20 cellular contexts compared by ENCODE assay signal in genomic region chr3:13174803-13175135, GRCh38.
"Had no signal": no experiment of that assay in that cellular context is flagged by ENCODE, and none has a peak within 500 bp of the region (broad histone marks: within the 10 kb centered on the region; RNA-seq: fewer than 3 reads in every experiment).

No MANE protein-coding gene starts in this region.

- H3K4me1 ChIP-seq: SJSA1 had no signal

- H3K27me3 ChIP-seq: SJSA1 had no signal

- H3K36me3 ChIP-seq: SJSA1 had no signal

- ATAC-seq: Panc1, PC-3, Right ventricle myocardium inferior had no signal

- H3K27ac ChIP-seq: RWPE1, SJSA1, SK-N-MC had no signal

- DNase-seq: KBM-7, NCI-H1092, NCI-H1105 treated with DMSO at 0.1 percent for 48 hours, NCI-H1417 treated with DMSO at 0.1 percent for 48 hours, NCI-H146, NCI-H1694 treated with DMSO at 0.1 percent for 48 hours, NCI-H1930, NCI-H2081, NCI-H2107, NCI-H2227 treated with DMSO at 0.1 percent for 48 hours, NCI-H524, NCI-H526 treated with DMSO at 0.1 percent for 48 hours, NCI-H748 treated with DMSO at 0.1 percent for 48 hours, PC-3, SIG-M5 had no signal

- H3K4me3 ChIP-seq: SJSA1, SK-N-MC had no signal
